Comparison of ENCODE assay signal across 1 cellular context in genomic region chr19:296476-297225, GRCh38.
TF ChIP-seq lines count a peak whose summit lies in the region.

No MANE protein-coding gene starts in this region.

TF ChIP-seq in WTC11, 78 proteins besides CTCF, POLR2A, EP300 and RAD21 (continued from another document):
- TF ChIP-seq AR (CRISPR knock-in tag; IDR thresholded peaks at IDR 0.05) (no peak), RORB (CRISPR knock-in tag; IDR thresholded peaks at IDR 0.05) (no peak), E2F5 (CRISPR knock-in tag; IDR thresholded peaks at IDR 0.05) (no peak), NR2C2 (CRISPR knock-in tag; IDR thresholded peaks at IDR 0.05) (no peak), OVOL2 (CRISPR knock-in tag; IDR thresholded peaks at IDR 0.05; ENCODE audit: borderline replicate concordance) (no peak), CBFB (CRISPR knock-in tag; IDR thresholded peaks at IDR 0.05; ENCODE audit: low read depth) (no peak)
TF ChIP-seq in WTC11: peak in this region for 0.
